1 cellular context compared by ENCODE assay signal in genomic region chr1:193105821-193106177, GRCh38.
TF ChIP-seq lines count a peak whose summit lies in the region.

No MANE protein-coding gene starts in this region.

TF ChIP-seq in GM23338, 12 proteins besides CTCF, POLR2A, EP300 and RAD21 (continued from another document):
- TF ChIP-seq REST (IDR thresholded peaks at IDR 0.05; ENCODE audit: unreplicated experiment) (no peak), STAT1 (IDR thresholded peaks at IDR 0.05; ENCODE audit: unreplicated experiment) (no peak), POLR2AphosphoS5 (IDR thresholded peaks at IDR 0.05; ENCODE audit: low read depth) (no peak)
